1 cellular context compared by ENCODE assay signal in the genomic region with DNA sequence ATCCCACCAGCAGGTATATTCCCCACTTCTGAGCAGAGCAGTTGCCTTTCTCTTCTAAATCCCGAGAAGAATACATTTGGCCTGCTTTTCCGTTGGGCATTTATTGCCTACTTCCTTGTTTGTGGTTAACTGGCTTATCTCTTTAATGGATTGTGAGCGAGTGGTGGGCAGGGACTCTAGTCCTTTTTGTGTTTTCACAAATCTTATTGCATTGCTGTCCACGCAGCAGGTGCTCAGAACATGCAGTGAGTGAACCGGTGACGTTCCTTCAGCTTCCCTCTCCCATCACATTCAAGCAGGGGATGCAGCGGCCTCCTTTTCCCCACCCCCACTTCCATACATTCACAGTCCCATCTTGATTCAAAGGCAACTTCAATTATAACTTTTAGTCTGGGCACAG.
TF ChIP-seq lines count a peak whose summit lies in the region.

No MANE protein-coding gene starts in this region.

TF ChIP-seq in HepG2, 621 proteins besides CTCF, POLR2A, EP300 and RAD21:
- TF ChIP-seq NCOA5 (CRISPR knock-in tag; IDR thresholded peaks at IDR 0.05) (no peak), KDM2A (CRISPR knock-in tag; IDR thresholded peaks at IDR 0.05; ENCODE audit: borderline replicate concordance, low read depth) (0 out of 2 replicates have a peak, but pooled peaks have one; percentile 19)
